ENCODE assay signal across 29 cellular contexts in genomic region chr20:58483470-58483869, GRCh38. TPM values are rescaled to one million over a fixed set of nuclear protein-coding genes. Genes with fewer than 3 reads are reported as not detected.
"Had no signal": no experiment of that assay in that cellular context is flagged by ENCODE, and none has a peak within 500 bp of the region (broad histone marks: within the 10 kb centered on the region; RNA-seq: fewer than 3 reads in every experiment).

No MANE protein-coding gene starts in this region.

- H3K4me1 ChIP-seq: parathyroid adenoma, psoas muscle, right lobe of liver, thyroid gland, upper lobe of left lung had no signal

- ATAC-seq: psoas muscle; right cardiac atrium; right lobe of liver; stimulated activated effector memory CD8-positive, alpha-beta T cell treated with anti-CD3 and anti-CD28 coated beads, Interleukin-12 subunit alpha, Interleukin-12 subunit beta, amount 100 ng/mL, for 72 hours; stimulated activated naive B cell treated with anti-CD40 and anti-IgM and Interleukin-4, amounts not matched to agents 10 μg/mL and 1 μg/mL and 100 μg/mL, for 72 hours had no signal

- H3K9ac ChIP-seq: neural progenitor cell, parathyroid adenoma had no signal

- DNase-seq: occipital lobe; ovary; posterior cingulate gyrus; psoas muscle; right cardiac atrium; right lobe of liver; sigmoid colon; small intestine; stimulated activated CD4-positive, alpha-beta T cell treated with anti-CD3 and anti-CD28 coated beads, Interleukin-15, amount 100 ng/mL, for 24 hours; stimulated activated CD4-positive, alpha-beta T cell treated with anti-CD3 and anti-CD28 coated beads, Interleukin-2, amount 100 ng/mL, for 24 hours; stimulated activated CD4-positive, alpha-beta T cell treated with anti-CD3 and anti-CD28 coated beads, Interleukin-2, amount 100 ng/mL, for 48 hours; stimulated activated CD4-positive, alpha-beta T cell treated with anti-CD3 and anti-CD28 coated beads, Interleukin-4, amount 100 ng/mL, for 24 hours; stimulated activated naive B cell treated with anti-CD40 and anti-IgM and Interleukin-4, amounts not matched to agents 10 μg/mL and 1 μg/mL and 100 μg/mL, for 72 hours; stimulated activated naive CD4-positive, alpha-beta T cell treated with Interleukin-2 at 50 U/mL for 16 hours; stomach; thyroid gland; trophoblast cell; upper lobe of left lung had no signal

- H3K36me3 ChIP-seq: neural progenitor cell, ovary, right lobe of liver, sigmoid colon, stomach, thoracic aorta, thyroid gland, upper lobe of left lung, vagina had no signal

- H3K4me3 ChIP-seq: neural progenitor cell, ovary, psoas muscle, right lobe of liver, sigmoid colon, stomach, thoracic aorta, thyroid gland, tibial nerve, upper lobe of left lung, vagina had no signal

- H3K9me3 ChIP-seq: ovary, thyroid gland had no signal

- H3K27ac Mint-ChIP-seq: nephron; neural progenitor cell; progenitor cell of endocrine pancreas; stimulated activated effector memory CD8-positive, alpha-beta T cell treated with anti-CD3 and anti-CD28 coated beads, Interleukin-12 subunit alpha, Interleukin-12 subunit beta, amount 100 ng/mL, for 72 hours; stimulated activated naive CD8-positive, alpha-beta T cell treated with anti-CD3 and anti-CD28 coated beads, Interleukin-15, Interleukin-2, amounts not matched to agents 100 ng/mL and 50 ng/mL, for 24 hours had no signal

- H3K4me1 Mint-ChIP-seq: nephron; neural progenitor cell; stimulated activated effector memory CD8-positive, alpha-beta T cell treated with anti-CD3 and anti-CD28 coated beads, Interleukin-12 subunit alpha, Interleukin-12 subunit beta, amount 100 ng/mL, for 72 hours; stimulated activated naive B cell treated with anti-CD40 and anti-IgM and Interleukin-4, amounts not matched to agents 10 μg/mL and 1 μg/mL and 100 μg/mL, for 72 hours had no signal

- H3K36me3 Mint-ChIP-seq: stimulated activated effector memory CD8-positive, alpha-beta T cell treated with anti-CD3 and anti-CD28 coated beads, Interleukin-12 subunit alpha, Interleukin-12 subunit beta, amount 100 ng/mL, for 72 hours had no signal

- H3K4me3 Mint-ChIP-seq: nephron; neural progenitor cell; stimulated activated effector memory CD8-positive, alpha-beta T cell treated with anti-CD3 and anti-CD28 coated beads, Interleukin-12 subunit alpha, Interleukin-12 subunit beta, amount 100 ng/mL, for 72 hours; stimulated activated naive B cell treated with anti-CD40 and anti-IgM and Interleukin-4, amounts not matched to agents 10 μg/mL and 1 μg/mL and 100 μg/mL, for 72 hours; stimulated activated naive CD8-positive, alpha-beta T cell treated with anti-CD3 and anti-CD28 coated beads, Interleukin-15, Interleukin-2, amounts not matched to agents 100 ng/mL and 50 ng/mL, for 24 hours had no signal

- H3K27me3 ChIP-seq: neural progenitor cell, ovary, right lobe of liver, sigmoid colon, thyroid gland, tibial nerve, upper lobe of left lung, vagina had no signal

- H3K27ac ChIP-seq: neural progenitor cell, ovary, parathyroid adenoma, psoas muscle, right lobe of liver, sigmoid colon, stomach, thoracic aorta, thyroid gland, tibial nerve, upper lobe of left lung, vagina had no signal

RNA-seq across cellular contexts. Expression of gene APCDD1L, which starts 31.7 kb away (rescaled TPM):
- total RNA-seq: occipital lobe, progenitor cell of endocrine pancreas, temporal lobe had no signal
- polyA plus RNA-seq: neural cell had no signal
